ENCODE assay signal across 3 cellular contexts in genomic region chr1:112881742-112882127, GRCh38.
TF ChIP-seq lines count a peak whose summit lies in the region.

No MANE protein-coding gene starts in this region.

TF ChIP-seq in IMR-90, 13 proteins besides CTCF, POLR2A, EP300 and RAD21:
- TF ChIP-seq SMC3 (IDR thresholded peaks at IDR 0.05; ENCODE audit: low read depth, low read length): no peak
- TF ChIP-seq FOS (IDR thresholded peaks at IDR 0.05; ENCODE audit: low read depth, low read length): no peak
- TF ChIP-seq ELK1 (IDR thresholded peaks at IDR 0.05; ENCODE audit: borderline replicate concordance, low read depth, low read length): no peak
- no peak for TF ChIP-seq CEBPB (IDR thresholded peaks at IDR 0.05; ENCODE audit: low read depth, low read length)
- no peak for TF ChIP-seq CHD1 (IDR thresholded peaks at IDR 0.05; ENCODE audit: low read depth, low read length)
- no peak for TF ChIP-seq BHLHE40 (IDR thresholded peaks at IDR 0.05; ENCODE audit: low read depth, low read length)
- no peak for TF ChIP-seq USF2 (IDR thresholded peaks at IDR 0.05; ENCODE audit: low read depth, low read length)
- TF ChIP-seq MXI1 (IDR thresholded peaks at IDR 0.05; ENCODE audit: borderline replicate concordance, low read depth, low read length): no peak
- no peak for TF ChIP-seq RCOR1 (IDR thresholded peaks at IDR 0.05; ENCODE audit: insufficient replicate concordance, low read length)
- TF ChIP-seq MAZ (IDR thresholded peaks at IDR 0.05; ENCODE audit: borderline replicate concordance, low read depth, low read length): no peak
- no peak for TF ChIP-seq MAFK (IDR thresholded peaks at IDR 0.05; ENCODE audit: low read depth, low read length)
- no peak for TF ChIP-seq NFE2L2 (IDR thresholded peaks at IDR 0.05; ENCODE audit: low read depth, low read length)
- no peak for TF ChIP-seq RFX5 (IDR thresholded peaks at IDR 0.05; ENCODE audit: low read depth, low read length)

TF ChIP-seq in H1, 55 proteins besides CTCF, POLR2A, EP300 and RAD21:
- TF ChIP-seq ATF3 (IDR thresholded peaks at IDR 0.05; ENCODE audit: insufficient read depth, low read depth, low read length) (no peak), GABPA (IDR thresholded peaks at IDR 0.05; ENCODE audit: borderline replicate concordance, insufficient read depth, low read length) (no peak), CHD2 (IDR thresholded peaks at IDR 0.05; ENCODE audit: low read length) (no peak), CTBP2 (IDR thresholded peaks at IDR 0.05; ENCODE audit: borderline replicate concordance, insufficient read depth, insufficient read length, low read length) (no peak), SAP30 (IDR thresholded peaks at IDR 0.05; ENCODE audit: insufficient read depth, insufficient replicate concordance, low read length) (no peak), TAF1 (IDR thresholded peaks at IDR 0.05; ENCODE audit: low read depth, low read length) (no peak), SUZ12 (IDR thresholded peaks at IDR 0.05; ENCODE audit: low read length) (no peak), SP4 (IDR thresholded peaks at IDR 0.05; ENCODE audit: low read length) (no peak), NANOG (IDR thresholded peaks at IDR 0.05; ENCODE audit: insufficient read depth, low read depth, low read length, poor library complexity, severe bottlenecking) (no peak), FOSL1 (IDR thresholded peaks at IDR 0.05; ENCODE audit: insufficient read depth, low read depth, low read length) (no peak), RFX5 (IDR thresholded peaks at IDR 0.05; ENCODE audit: borderline replicate concordance, low read depth, low read length) (no peak), E2F6 (IDR thresholded peaks at IDR 0.05) (no peak)

TF ChIP-seq in HepG2, 621 proteins besides CTCF, POLR2A, EP300 and RAD21:
- TF ChIP-seq KAT8 (CRISPR knock-in tag; IDR thresholded peaks at IDR 0.05) (no peak), MEIS2 (CRISPR knock-in tag; IDR thresholded peaks at IDR 0.05) (no peak), CSRNP1 (CRISPR knock-in tag; IDR thresholded peaks at IDR 0.05) (no peak)
